ENCODE assay signal across 25 cellular contexts in the genomic region with DNA sequence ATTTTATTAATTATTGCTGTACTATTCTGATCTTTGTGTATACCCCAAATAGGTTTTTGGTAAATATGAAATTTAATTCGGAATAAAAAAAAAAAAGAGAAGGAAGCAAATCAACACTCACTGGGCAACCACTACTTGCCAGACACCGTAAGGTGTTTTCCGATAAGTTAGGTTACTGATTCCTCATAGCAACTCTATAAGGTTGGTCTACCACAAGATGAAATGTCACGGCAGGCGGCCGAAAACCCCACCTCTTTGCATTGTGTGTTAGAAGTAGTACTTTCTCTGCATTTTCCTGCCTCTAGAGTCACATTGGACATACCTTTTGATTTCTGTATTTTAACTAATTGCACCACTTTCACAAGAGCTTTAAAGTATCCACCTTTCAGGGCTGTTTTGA. TPM values are rescaled to one million over a fixed set of nuclear protein-coding genes. Genes with fewer than 3 reads are reported as not detected.
DNase-seq lines count a peak whose midpoint lies in the region; ATAC-seq and TF ChIP-seq lines count a peak whose summit lies in the region.
"Had no signal": no experiment of that assay in that cellular context is flagged by ENCODE, and none has a peak within 500 bp of the region (broad histone marks: within the 10 kb centered on the region; RNA-seq: fewer than 3 reads in every experiment).

No MANE protein-coding gene starts in this region.

- peaks cover 18% of the 10 kb centered on the region for H3K4me1 Mint-ChIP-seq in stimulated activated naive CD8-positive, alpha-beta T cell treated with anti-CD3 and anti-CD28 coated beads, Interleukin-15, amount 100 ng/mL, for 72 hours
- H3K4me1 Mint-ChIP-seq in activated B cell treated with CpG ODN at 0.5 μM for 24 hours, result peaks cover 53% of the 10 kb centered on the region

- no peak overlapping the region for H3K27ac Mint-ChIP-seq in stimulated activated naive CD8-positive, alpha-beta T cell treated with anti-CD3 and anti-CD28 coated beads, Interleukin-15, amount 100 ng/mL, for 72 hours
- peak overlapping the region; percentile 59 for H3K27ac Mint-ChIP-seq in activated B cell treated with CpG ODN at 0.5 μM for 24 hours
- H3K27ac Mint-ChIP-seq: CD4-positive, CD25-positive, alpha-beta regulatory T cell; T-cell had no signal

- peak in 1 of 2 donors; percentile 22 for DNase-seq in stimulated activated naive CD8-positive, alpha-beta T cell treated with anti-CD3 and anti-CD28 coated beads, Interleukin-15, amount 100 ng/mL, for 72 hours
- no peak for DNase-seq in stimulated activated naive CD8-positive, alpha-beta T cell treated with anti-CD3 and anti-CD28 coated beads, Interleukin-15, Interleukin-2, amounts not matched to agents 100 U/mL and 50 U/mL, for 24 hours
- DNase-seq in activated B cell treated with CpG ODN at 0.5 μM for 24 hours, result no peak
- no peak for DNase-seq in cardiac septum (ENCODE audit: low spot score)
- DNase-seq in NCI-H1417 treated with DMSO at 0.1 percent for 48 hours (lab: John Stamatoyannopoulos, UW), result no peak
- DNase-seq: BE2C; CD4-positive, CD25-positive, alpha-beta regulatory T cell; EL; KBM-7; MM.1S; NCI-H1092; NCI-H1436 treated with DMSO at 0.1 percent for 48 hours; NCI-H1930; NCI-H226; NCI-H524; NCI-H774; NK-92 treated with Interleukin-12 subunit alpha and Interleukin-12 subunit beta, amount 100 ng/mL, for 24 hours; OCI-M1; SJCRH30; T-cell had no signal

- H3K36me3 Mint-ChIP-seq in activated B cell treated with CpG ODN at 0.5 μM for 24 hours (ENCODE audit: low read depth), result no peaks in the 10 kb centered on the region
- H3K36me3 Mint-ChIP-seq: CD4-positive, CD25-positive, alpha-beta regulatory T cell; T-cell had no signal

- no peak overlapping the region for H3K4me3 Mint-ChIP-seq in stimulated activated naive CD8-positive, alpha-beta T cell treated with anti-CD3 and anti-CD28 coated beads, Interleukin-15, amount 100 ng/mL, for 72 hours
- no peak overlapping the region for H3K4me3 Mint-ChIP-seq in activated B cell treated with CpG ODN at 0.5 μM for 24 hours
- H3K4me3 Mint-ChIP-seq: CD4-positive, CD25-positive, alpha-beta regulatory T cell; T-cell had no signal

- POLR2A ChIA-PET in activated B cell treated with CpG ODN at 0.5 μM for 24 hours (lab: Charles Lee), result interaction anchor here (0.9 kb wide), 1 partner anchor 44 kb away, joined by 3 read pairs; the partner anchor contains the start of gene RASGEF1B

- no peak for TF ChIP-seq CTCF in activated B cell treated with CpG ODN at 0.5 μM for 24 hours (IDR thresholded peaks at IDR 0.05)

- intact Hi-C loops in activated B cell treated with CpG ODN at 0.5 μM for 24 hours (cut with micrococcal nuclease), result loop anchor here (1.0 kb wide), 1 partner anchor 9 kb away; no protein-coding TSS in a partner anchor
- intact Hi-C loops in cardiac septum (cut with DNase I), result no loop called here

- peak; percentile 58 for ATAC-seq in stimulated activated naive CD8-positive, alpha-beta T cell treated with anti-CD3 and anti-CD28 coated beads, Interleukin-15, amount 100 ng/mL, for 72 hours
- no peak for ATAC-seq in stimulated activated naive CD8-positive, alpha-beta T cell treated with anti-CD3 and anti-CD28 coated beads, Interleukin-15, Interleukin-2, amounts not matched to agents 100 U/mL and 50 U/mL, for 24 hours
- ATAC-seq in HG02759 (IDR thresholded peaks at IDR 0.05; ENCODE audit: unreplicated experiment) (peak; percentile 69), activated B cell treated with CpG ODN at 0.5 μM for 24 hours (ENCODE audit: low read depth) (peak; percentile 47), HG03139 (IDR thresholded peaks at IDR 0.05; ENCODE audit: unreplicated experiment) (no peak)
- ATAC-seq: A549, HCT116, T-cell had no signal

- peaks cover 0 to 3% of the 10 kb centered on the region in 2 donors for H3K9me3 Mint-ChIP-seq in stimulated activated naive CD8-positive, alpha-beta T cell treated with anti-CD3 and anti-CD28 coated beads, Interleukin-15, amount 100 ng/mL, for 72 hours
- no peaks in the 10 kb centered on the region for H3K9me3 Mint-ChIP-seq in activated B cell treated with CpG ODN at 0.5 μM for 24 hours
- H3K9me3 Mint-ChIP-seq: T-cell had no signal

- CTCF ChIA-PET in activated B cell treated with CpG ODN at 0.5 μM for 24 hours (lab: Charles Lee), result interaction anchor here (1.9 kb wide), 1 partner anchor 44 kb away, joined by 5 read pairs; the partner anchor contains the start of gene RASGEF1B

- H3K27me3 Mint-ChIP-seq in stimulated activated naive CD8-positive, alpha-beta T cell treated with anti-CD3 and anti-CD28 coated beads, Interleukin-15, amount 100 ng/mL, for 72 hours, result no peaks in the 10 kb centered on the region
- H3K27me3 Mint-ChIP-seq in activated B cell treated with CpG ODN at 0.5 μM for 24 hours, result no peaks in the 10 kb centered on the region
- H3K27me3 Mint-ChIP-seq: T-cell had no signal

RNA-seq across cellular contexts. Expression of gene RASGEF1B, which starts 44.5 kb away (rescaled TPM):
- total RNA-seq in activated B cell treated with CpG ODN at 0.5 μM for 24 hours (40.2 and 43.7 TPM in 2 replicates), cardiac septum (2.4 TPM)
- total RNA-seq: HT1080 had no signal

Comparison
In these comparisons a context has a peak if more than half of its experiments do, and no peak if none do; other contexts are left out.
1. ATAC-seq: peak in stimulated activated naive CD8-positive, alpha-beta T cell treated with anti-CD3 and anti-CD28 coated beads, Interleukin-15, amount 100 ng/mL, for 72 hours (single experiment), HG02759 (single experiment) and activated B cell treated with CpG ODN at 0.5 μM for 24 hours (single experiment); none in stimulated activated naive CD8-positive, alpha-beta T cell treated with anti-CD3 and anti-CD28 coated beads, Interleukin-15, Interleukin-2, amounts not matched to agents 100 U/mL and 50 U/mL, for 24 hours (single experiment) and HG03139 (single experiment).
2. RNA of gene RASGEF1B, which starts 44.5 kb away (total RNA-seq): 40.2 to 43.7 TPM in activated B cell treated with CpG ODN at 0.5 μM for 24 hours; 2.4 TPM in cardiac septum (single experiment); every median in the first group is over 10 times any median in the second.